ENCODE assay signal across 1 cellular context in the genomic region with DNA sequence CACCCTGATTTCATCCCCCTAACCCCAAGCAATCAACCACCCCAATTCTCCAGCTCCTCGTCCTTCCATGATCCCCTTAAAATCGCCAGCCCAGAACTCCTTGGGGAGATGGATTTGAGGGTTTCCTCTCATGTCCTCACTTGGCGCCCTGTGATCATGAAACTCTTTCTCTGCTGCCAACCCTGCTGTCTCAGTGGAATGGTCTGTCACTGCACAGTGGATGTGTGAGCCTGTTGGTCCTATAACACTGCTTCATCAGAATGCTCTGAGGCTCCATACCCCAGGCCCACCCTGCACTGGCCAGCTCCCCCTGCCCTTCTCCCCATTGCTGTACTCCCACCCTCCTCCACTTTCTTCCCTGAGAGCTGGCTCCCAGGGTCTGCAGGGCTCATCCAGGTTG.
TF ChIP-seq lines count a peak whose summit lies in the region.

No MANE protein-coding gene starts in this region.

TF ChIP-seq in HEK293, 187 proteins besides CTCF, POLR2A, EP300 and RAD21 (continued from another document):
- TF ChIP-seq ZNF23 (tag by site-specific recombination; IDR thresholded peaks at IDR 0.05; ENCODE audit: borderline replicate concordance) (no peak), SETDB1 (IDR thresholded peaks at IDR 0.05; ENCODE audit: insufficient read length, low read length) (peak; percentile 83), KLF7 (tag by site-specific recombination; IDR thresholded peaks at IDR 0.05; ENCODE audit: borderline replicate concordance) (no peak), TRIM28 (IDR thresholded peaks at IDR 0.05; ENCODE audit: borderline replicate concordance, low read length) (peak; percentile 18; the same call in 1 of the 2 replicates), ZNF549 (tag by site-specific recombination; IDR thresholded peaks at IDR 0.05) (peak; percentile 70; the same call in 1 of the 2 replicates), ZNF416 (tag by site-specific recombination; IDR thresholded peaks at IDR 0.05) (no peak)
- TF ChIP-seq, protein P1, sequence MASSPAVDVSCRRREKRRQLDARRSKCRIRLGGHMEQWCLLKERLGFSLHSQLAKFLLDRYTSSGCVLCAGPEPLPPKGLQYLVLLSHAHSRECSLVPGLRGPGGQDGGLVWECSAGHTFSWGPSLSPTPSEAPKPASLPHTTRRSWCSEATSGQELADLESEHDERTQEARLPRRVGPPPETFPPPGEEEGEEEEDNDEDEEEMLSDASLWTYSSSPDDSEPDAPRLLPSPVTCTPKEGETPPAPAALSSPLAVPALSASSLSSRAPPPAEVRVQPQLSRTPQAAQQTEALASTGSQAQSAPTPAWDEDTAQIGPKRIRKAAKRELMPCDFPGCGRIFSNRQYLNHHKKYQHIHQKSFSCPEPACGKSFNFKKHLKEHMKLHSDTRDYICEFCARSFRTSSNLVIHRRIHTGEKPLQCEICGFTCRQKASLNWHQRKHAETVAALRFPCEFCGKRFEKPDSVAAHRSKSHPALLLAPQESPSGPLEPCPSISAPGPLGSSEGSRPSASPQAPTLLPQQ (tag by site-specific recombination; IDR thresholded peaks at IDR 0.05): no peak
